12 cellular contexts compared by ENCODE assay signal in genomic region chr13:49517461-49517860, GRCh38. TPM values are rescaled to one million over a fixed set of nuclear protein-coding genes. Genes with fewer than 3 reads are reported as not detected.
DNase-seq lines count a peak whose midpoint lies in the region; ATAC-seq and TF ChIP-seq lines count a peak whose summit lies in the region.
"Had no signal": no experiment of that assay in that cellular context is flagged by ENCODE, and none has a peak within 500 bp of the region (broad histone marks: within the 10 kb centered on the region; RNA-seq: fewer than 3 reads in every experiment).

No MANE protein-coding gene starts in this region.

- peaks cover 16% of the 10 kb centered on the region for H3K36me3 Mint-ChIP-seq in HFFc6 (ENCODE audit: low read depth)
- H3K36me3 Mint-ChIP-seq in effector memory CD8-positive, alpha-beta T cell (ENCODE audit: insufficient read depth): peaks cover 72% of the 10 kb centered on the region

- H3K9me3 Mint-ChIP-seq in HFFc6: no peaks in the 10 kb centered on the region
- H3K9me3 Mint-ChIP-seq in effector memory CD8-positive, alpha-beta T cell: no peaks in the 10 kb centered on the region
- H3K9me3 Mint-ChIP-seq: activated T-helper 2 cell treated with anti-CD3 and anti-CD28 coated beads, Interferon-gamma antibody, Interleukin-2, Interleukin-4, amounts not matched to agents 10 μg/mL and 5 μg/mL and 100 μg/mL, durations not matched to agents 14 hours and 24 hours and 36 hours had no signal

- no peaks in the 10 kb centered on the region for H3K27me3 Mint-ChIP-seq in HFFc6 (ENCODE audit: insufficient read depth)
- H3K27me3 Mint-ChIP-seq in effector memory CD8-positive, alpha-beta T cell: no peaks in the 10 kb centered on the region

- H3K4me1 ChIP-seq in BE2C: no peaks in the 10 kb centered on the region

- TF ChIP-seq CTCF in BE2C (IDR thresholded peaks at IDR 0.05; ENCODE audit: low read depth, low read length) (peak; percentile 78), HFFc6 (IDR thresholded peaks at IDR 0.05) (peak; percentile 72)

- no peaks in the 10 kb centered on the region for H3K27me3 ChIP-seq in BE2C

- no peaks in the 10 kb centered on the region for H3K36me3 ChIP-seq in BE2C

- H3K27ac Mint-ChIP-seq in HFFc6: no peak overlapping the region
- peak overlapping the region; percentile 13 to 65 for H3K27ac Mint-ChIP-seq in effector memory CD8-positive, alpha-beta T cell
- H3K27ac Mint-ChIP-seq: activated T-helper 2 cell treated with anti-CD3 and anti-CD28 coated beads, Interferon-gamma antibody, Interleukin-2, Interleukin-4, amounts not matched to agents 10 μg/mL and 5 μg/mL and 100 μg/mL, durations not matched to agents 14 hours and 24 hours and 36 hours had no signal

- peak; percentile 50 for DNase-seq in BE2C
- DNase-seq in HFFc6: peak; percentile 28
- no peak for DNase-seq in effector memory CD8-positive, alpha-beta T cell
- DNase-seq in medulla oblongata (ENCODE audit: extremely low spot score): peak; percentile 73
- no peak for DNase-seq in pons (ENCODE audit: low spot score)
- no peak for DNase-seq in SW 1271 (lab: John Stamatoyannopoulos, UW)
- no peak for DNase-seq in NCI-H774 (lab: John Stamatoyannopoulos, UW)
- DNase-seq: DMS79, KG1 had no signal

- H3K9me3 ChIP-seq in BE2C: no peaks in the 10 kb centered on the region

- no peak for ATAC-seq in effector memory CD8-positive, alpha-beta T cell (replicated peaks)
- no peak for ATAC-seq in HG02798 (IDR thresholded peaks at IDR 0.05; ENCODE audit: poor library complexity, unreplicated experiment)

- H3K4me3 Mint-ChIP-seq in HFFc6: no peak overlapping the region
- H3K4me3 Mint-ChIP-seq in effector memory CD8-positive, alpha-beta T cell: no peak overlapping the region

- peaks cover 12% of the 10 kb centered on the region for H3K4me1 Mint-ChIP-seq in HFFc6 (ENCODE audit: low read depth)
- H3K4me1 Mint-ChIP-seq in effector memory CD8-positive, alpha-beta T cell (ENCODE audit: low read depth in 2 of 2): peaks cover 8 to 25% of the 10 kb centered on the region in 2 donors

- no peak overlapping the region for H3K4me3 ChIP-seq in BE2C (ENCODE audit: low read depth, low read length)
- H3K4me3 ChIP-seq: lung had no signal

RNA-seq across cellular contexts. Expression of gene PHF11, which starts 21.7 kb away (rescaled TPM):
- 0.90 TPM for polyA plus RNA-seq in BE2C (2012; ENCODE audit: insufficient read depth, insufficient read length, low read depth)
- 10 to 100 TPM; 17.6 to 31.0 (median 25.3) TPM for total RNA-seq in HFFc6 (2021; fragmentation: NEBNext Ultra II Directional; extraction: Animal tissue kit (Norgen Biotek cat#: 25700))

Comparison
In these comparisons a context has a peak if more than half of its experiments do, and no peak if none do; other contexts are left out.
1. DNase-seq: peak in BE2C (single experiment), HFFc6 (single experiment) and medulla oblongata (single experiment); none in effector memory CD8-positive, alpha-beta T cell (0 of 3), pons (single experiment), SW 1271 (0 of 2) and NCI-H774 (single experiment).